Comparison of ENCODE assay signal across 17 cellular contexts in the genomic region with DNA sequence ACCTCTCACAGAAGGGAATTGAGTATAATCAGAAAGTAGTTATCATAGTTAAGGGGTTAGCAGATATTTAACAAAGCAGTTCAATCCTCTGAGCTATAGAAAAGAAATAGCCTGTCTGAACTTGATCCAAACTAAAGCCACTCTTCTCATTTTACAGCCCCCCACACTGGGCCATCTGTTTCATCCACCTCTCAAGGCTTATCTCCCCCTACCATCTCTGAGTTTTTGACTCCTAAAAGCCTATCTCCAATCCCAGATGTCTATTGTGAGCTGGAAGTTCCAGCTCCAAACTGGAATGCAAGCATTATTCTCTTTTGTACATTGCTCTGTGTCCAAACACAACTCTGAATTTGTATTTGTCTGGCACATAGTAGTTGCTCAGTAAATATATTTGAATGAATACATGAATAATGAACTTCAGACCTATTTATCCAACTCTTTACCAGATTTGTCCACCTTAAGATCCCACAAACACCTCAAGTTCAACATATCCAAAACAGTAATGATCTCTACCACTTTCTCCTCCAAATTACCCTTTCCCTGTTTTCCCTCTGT.
DNase-seq lines count a peak whose midpoint lies in the region; ATAC-seq, FAIRE-seq and TF ChIP-seq lines count a peak whose summit lies in the region.
"Had no signal": no experiment of that assay in that cellular context is flagged by ENCODE, and none has a peak within 500 bp of the region (broad histone marks: within the 10 kb centered on the region; RNA-seq: fewer than 3 reads in every experiment).

No MANE protein-coding gene starts in this region.

- H3K4me3 ChIP-seq in HEK293 (ENCODE audit: low read depth, low read length) (no peak overlapping the region), endothelial cell of umbilical vein (replicated peaks in 1 of 3; ENCODE audit: insufficient read depth in 1 of 3, low read depth in 1 of 3, low read length in 3 of 3) (no peak overlapping the region), mucosa of descending colon (no peak overlapping the region), transverse colon (no peak overlapping the region)
- H3K4me3 ChIP-seq: BLaER1 treated with 17β-estradiol and CSF1 and Interleukin-3, amounts not matched to agents 10 nM and 100 nM; GM12878 had no signal

- DNase-seq in DMS 273 (lab: John Stamatoyannopoulos, UW; ENCODE audit: unreplicated experiment) (peak; percentile 74), NCI-H69 (lab: John Stamatoyannopoulos, UW) (peak; percentile 56), endothelial cell of umbilical vein (ENCODE audit: low read depth, low spot score) (no peak), mucosa of descending colon (no peak), transverse colon (no peak)
- DNase-seq: ACHN; CD4-positive, CD25-positive, alpha-beta regulatory T cell; DMS79; HCEC 1CT; IMR-90; KG1 had no signal

- H3K27ac ChIP-seq in HEK293 (ENCODE audit: extremely low read depth, low read depth, low read length): no peak overlapping the region
- H3K27ac ChIP-seq in endothelial cell of umbilical vein (ENCODE audit: insufficient read depth, low read depth, low read length): no peak overlapping the region
- no peak overlapping the region for H3K27ac ChIP-seq in transverse colon
- H3K27ac ChIP-seq: BLaER1 treated with 17β-estradiol and CSF1 and Interleukin-3, amounts not matched to agents 10 nM and 100 nM had no signal

- H4K20me1 ChIP-seq in endothelial cell of umbilical vein (replicated peaks; ENCODE audit: control insufficient read depth, extremely low read depth, insufficient read depth, low read length): no peaks in the 10 kb centered on the region
- H4K20me1 ChIP-seq: BLaER1 treated with 17β-estradiol and CSF1 and Interleukin-3, amounts not matched to agents 10 nM and 100 nM had no signal

- TF ChIP-seq POLR2A in endothelial cell of umbilical vein (IDR thresholded peaks at IDR 0.05; ENCODE audit: low read depth, low read length): no peak
- no peak for TF ChIP-seq POLR2A in transverse colon (IDR thresholded peaks at IDR 0.05)

- CTCF ChIA-PET in HEK293 (lab: Yijun Ruan, JAX) (no interaction called here), endothelial cell of umbilical vein (lab: Charles Lee) (interaction anchor here (0.8 to 3.2 kb wide), 3 partner anchors 9 to 62 kb away, joined by 4 to 9 read pairs (median 4); no protein-coding TSS in a partner anchor)

- H3K4me1 ChIP-seq in HEK293 (ENCODE audit: control insufficient read depth, insufficient read depth, low read length) (no peaks in the 10 kb centered on the region), endothelial cell of umbilical vein (ENCODE audit: control insufficient read depth, extremely low read depth, insufficient read depth, low read length) (peaks cover 24% of the 10 kb centered on the region), mucosa of descending colon (ENCODE audit: low read depth) (no peaks in the 10 kb centered on the region), transverse colon (peaks cover 0 to 9% (median 0%) of the 10 kb centered on the region in 4 donors)

- no peaks in the 10 kb centered on the region for H3K27me3 ChIP-seq in endothelial cell of umbilical vein (ENCODE audit: control insufficient read depth in 2 of 2, insufficient read depth in 2 of 2, low read length in 2 of 2)
- peaks cover 11% of the 10 kb centered on the region for H3K27me3 ChIP-seq in transverse colon

- TF ChIP-seq CTCF in HEK293 (tag by site-specific recombination; IDR thresholded peaks at IDR 0.05) (no peak), endothelial cell of umbilical vein (IDR thresholded peaks at IDR 0.05; ENCODE audit: extremely low read depth in 1 of 2, insufficient read depth in 1 of 2, low read depth in 1 of 2, low read length in 2 of 2) (no peak), mucosa of descending colon (IDR thresholded peaks at IDR 0.05) (no peak), transverse colon (IDR thresholded peaks at IDR 0.05) (no peak)

- H3K9me3 ChIP-seq in HEK293 (ENCODE audit: control insufficient read depth, insufficient read depth, low read depth, low read length) (no peaks in the 10 kb centered on the region), endothelial cell of umbilical vein (replicated peaks; ENCODE audit: control insufficient read depth, insufficient read depth, low read length) (no peaks in the 10 kb centered on the region), mucosa of descending colon (no peaks in the 10 kb centered on the region), transverse colon (no peaks in the 10 kb centered on the region)
- H3K9me3 ChIP-seq: BLaER1 treated with 17β-estradiol and CSF1 and Interleukin-3, amounts not matched to agents 10 nM and 100 nM had no signal

- no peaks in the 10 kb centered on the region for H3K36me3 ChIP-seq in HEK293 (ENCODE audit: control insufficient read depth in 2 of 2, insufficient read depth in 1 of 2, low read length in 2 of 2)
- no peaks in the 10 kb centered on the region for H3K36me3 ChIP-seq in endothelial cell of umbilical vein (ENCODE audit: control insufficient read depth in 2 of 2, extremely low read depth in 1 of 2, insufficient read depth in 2 of 2, low read length in 2 of 2)
- H3K36me3 ChIP-seq in mucosa of descending colon (ENCODE audit: low read depth): no peaks in the 10 kb centered on the region
- H3K36me3 ChIP-seq in transverse colon: no peaks in the 10 kb centered on the region
- H3K36me3 ChIP-seq: BLaER1 treated with 17β-estradiol and CSF1 and Interleukin-3, amounts not matched to agents 10 nM and 100 nM had no signal

- H3K4me2 ChIP-seq in endothelial cell of umbilical vein (ENCODE audit: insufficient read depth, low read length): no peak overlapping the region
- H3K4me2 ChIP-seq: BLaER1 treated with 17β-estradiol and CSF1 and Interleukin-3, amounts not matched to agents 10 nM and 100 nM had no signal

- no peak overlapping the region for H3K9ac ChIP-seq in endothelial cell of umbilical vein (replicated peaks; ENCODE audit: extremely low read depth, insufficient read depth, low read length)
- H3K9ac ChIP-seq: BLaER1 treated with 17β-estradiol and CSF1 and Interleukin-3, amounts not matched to agents 10 nM and 100 nM had no signal

- peak; percentile 40 for FAIRE-seq in endothelial cell of umbilical vein (lab: Jason Lieb, UNC)
- FAIRE-seq: GM12878, GM18507, H1 had no signal

- BruUV-seq in endothelial cell of umbilical vein (replicated peaks; lab: Mats Ljungman, UMichigan): no TSS peak

- no peak overlapping the region for H2AFZ ChIP-seq in endothelial cell of umbilical vein (ENCODE audit: low read depth, low read length)

- in situ Hi-C loops in transverse colon (cut with MboI; ENCODE audit: low pct_ligation_motif_present in 1 of 4, low pct_unique_long_range_greater_than_20kb in 1 of 4, low sequenced_read_pairs in 3 of 4): no loop called here

- H3K9me1 ChIP-seq in endothelial cell of umbilical vein (replicated peaks; ENCODE audit: control insufficient read depth, extremely low read depth, insufficient read depth, low read length): no peaks in the 10 kb centered on the region

- POLR2A ChIA-PET in HEK293 (lab: Yijun Ruan, JAX): no interaction called here
- POLR2A ChIA-PET in endothelial cell of umbilical vein (lab: Charles Lee): no interaction called here

- dilution Hi-C loops in endothelial cell of umbilical vein (cut with MboI; ENCODE audit: extremely low pct_ligation_motif_present, low sequenced_read_pairs): no loop called here

- intact Hi-C loops in endothelial cell of umbilical vein (cut with micrococcal nuclease): no loop called here
- intact Hi-C loops in mucosa of descending colon (cut with DNase I, micrococcal nuclease): no loop called here
- intact Hi-C loops in transverse colon (cut with DNase I; ENCODE audit: low total_unique reads): no loop called here

- ATAC-seq in mucosa of descending colon: no peak
- ATAC-seq in GM21423 (IDR thresholded peaks at IDR 0.05; ENCODE audit: unreplicated experiment): no peak
- ATAC-seq: GM12878 had no signal

- no peaks in the 10 kb centered on the region for H3K79me2 ChIP-seq in endothelial cell of umbilical vein (ENCODE audit: control insufficient read depth, insufficient read depth, low read length)

- no peak for TF ChIP-seq EP300 in transverse colon (IDR thresholded peaks at IDR 0.05; ENCODE audit: low read depth)

TF ChIP-seq in HEK293, 187 proteins besides CTCF, POLR2A, EP300 and RAD21:
- TF ChIP-seq, protein P1, sequence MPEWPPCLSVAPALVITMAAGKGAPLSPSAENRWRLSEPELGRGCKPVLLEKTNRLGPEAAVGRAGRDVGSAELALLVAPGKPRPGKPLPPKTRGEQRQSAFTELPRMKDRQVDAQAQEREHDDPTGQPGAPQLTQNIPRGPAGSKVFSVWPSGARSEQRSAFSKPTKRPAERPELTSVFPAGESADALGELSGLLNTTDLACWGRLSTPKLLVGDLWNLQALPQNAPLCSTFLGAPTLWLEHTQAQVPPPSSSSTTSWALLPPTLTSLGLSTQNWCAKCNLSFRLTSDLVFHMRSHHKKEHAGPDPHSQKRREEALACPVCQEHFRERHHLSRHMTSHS (tag by site-specific recombination; IDR thresholded peaks at IDR 0.05): no peak
- TF ChIP-seq ZNF664 (tag by site-specific recombination; IDR thresholded peaks at IDR 0.05): peak; percentile 82
TF ChIP-seq in HEK293: peak in this region for 1.

TF ChIP-seq in endothelial cell of umbilical vein, 7 proteins besides CTCF, POLR2A, EP300 and RAD21:
- TF ChIP-seq GATA2 (IDR thresholded peaks at IDR 0.05; ENCODE audit: insufficient read depth, insufficient read length, low read depth, low read length): no peak

Comparison
In these comparisons a context has a peak if more than half of its experiments do, and no peak if none do; other contexts are left out.
1. DNase-seq: peak in DMS 273 (single experiment) and NCI-H69 (single experiment); none in endothelial cell of umbilical vein (single experiment), mucosa of descending colon (0 of 3) and transverse colon (single experiment).